ENCODE assay signal across 9 cellular contexts in genomic region chr17:64236827-64237403, GRCh38. TPM values are rescaled to one million over a fixed set of nuclear protein-coding genes. Genes with fewer than 3 reads are reported as not detected.
A peak's percentile ranks its signal among the peaks of the same experiment; 100 is the strongest.
DNase-seq lines count a peak whose midpoint lies in the region; ATAC-seq and TF ChIP-seq lines count a peak whose summit lies in the region.
"Had no signal": no experiment of that assay in that cellular context is flagged by ENCODE, and none has a peak within 500 bp of the region (broad histone marks: within the 10 kb centered on the region; RNA-seq: fewer than 3 reads in every experiment).

No MANE protein-coding gene starts in this region.

- DNase-seq in ELF-1 (ENCODE audit: low read depth, low spot score) (peak; percentile 17), MM.1S (no peak), astrocyte of the spinal cord (ENCODE audit: low read depth, low spot score) (no peak), mucosa of gallbladder (ENCODE audit: low spot score) (peak; percentile 25), sciatic nerve (ENCODE audit: low spot score) (no peak), hepatic stellate cell (ENCODE audit: low spot score) (no peak)

- H3K9me3 Mint-ChIP-seq in stimulated activated memory B cell treated with anti-CD40 and anti-IgM and Interleukin-4, amounts not matched to agents 10 μg/mL and 1 μg/mL and 100 μg/mL, for 72 hours, result no peaks in the 10 kb centered on the region

- H3K4me3 Mint-ChIP-seq in stimulated activated memory B cell treated with anti-CD40 and anti-IgM and Interleukin-4, amounts not matched to agents 10 μg/mL and 1 μg/mL and 100 μg/mL, for 72 hours, result no peak overlapping the region

- no peaks in the 10 kb centered on the region for H3F3A ChIP-seq in MM.1S (ENCODE audit: insufficient read depth, low read length)

- no peaks in the 10 kb centered on the region for H3K9me3 ChIP-seq in MM.1S (replicated peaks; ENCODE audit: insufficient read depth, low read length)
- H3K9me3 ChIP-seq: ascending aorta had no signal

- H4K20me1 ChIP-seq in MM.1S (ENCODE audit: insufficient read depth, low read length), result peaks cover 10% of the 10 kb centered on the region

- in situ Hi-C loops in astrocyte of the spinal cord (cut with HindIII; ENCODE audit: low sequenced_read_pairs), result no loop called here

- peaks cover 89% of the 10 kb centered on the region for H3K79me2 ChIP-seq in MM.1S (ENCODE audit: low read length)

- H3K27me3 Mint-ChIP-seq in stimulated activated memory B cell treated with anti-CD40 and anti-IgM and Interleukin-4, amounts not matched to agents 10 μg/mL and 1 μg/mL and 100 μg/mL, for 72 hours, result no peaks in the 10 kb centered on the region

- ATAC-seq in sciatic nerve (no peak), HG02763 (IDR thresholded peaks at IDR 0.05; ENCODE audit: unreplicated experiment) (no peak)
- ATAC-seq in stimulated activated memory B cell treated with anti-CD40 and anti-IgM and Interleukin-4, amounts not matched to agents 10 μg/mL and 1 μg/mL and 100 μg/mL, for 72 hours, result no peak

- peaks cover 25% of the 10 kb centered on the region for H3K36me3 Mint-ChIP-seq in stimulated activated memory B cell treated with anti-CD40 and anti-IgM and Interleukin-4, amounts not matched to agents 10 μg/mL and 1 μg/mL and 100 μg/mL, for 72 hours

- TF ChIP-seq CTCF in MM.1S (IDR thresholded peaks at IDR 0.05; ENCODE audit: low read length) (peak; percentile 13), astrocyte of the spinal cord (IDR thresholded peaks at IDR 0.05; ENCODE audit: low read depth, low read length) (peak; percentile 39)

- peaks cover 22% of the 10 kb centered on the region for H3K4me1 Mint-ChIP-seq in stimulated activated memory B cell treated with anti-CD40 and anti-IgM and Interleukin-4, amounts not matched to agents 10 μg/mL and 1 μg/mL and 100 μg/mL, for 72 hours

- no peaks in the 10 kb centered on the region for H3K36me3 ChIP-seq in MM.1S (replicated peaks; ENCODE audit: insufficient read depth, low read length)
- H3K36me3 ChIP-seq: ascending aorta had no signal

- no peak overlapping the region for H2AFZ ChIP-seq in MM.1S (ENCODE audit: low read length)

- no peak overlapping the region for H3K4me2 ChIP-seq in MM.1S (ENCODE audit: low read depth, low read length)

- H3K27ac Mint-ChIP-seq in stimulated activated memory B cell treated with anti-CD40 and anti-IgM and Interleukin-4, amounts not matched to agents 10 μg/mL and 1 μg/mL and 100 μg/mL, for 72 hours, result no peak overlapping the region

- no peak overlapping the region for H3K27ac ChIP-seq in MM.1S (ENCODE audit: low read length)
- H3K27ac ChIP-seq: ascending aorta had no signal

- H3K4me1 ChIP-seq in MM.1S (ENCODE audit: low read length), result no peaks in the 10 kb centered on the region

- intact Hi-C loops in sciatic nerve (cut with DNase I), result no loop called here

- H3K27me3 ChIP-seq in MM.1S (replicated peaks; ENCODE audit: insufficient read depth, low read length), result no peaks in the 10 kb centered on the region
- H3K27me3 ChIP-seq: ascending aorta had no signal

- H3K9ac ChIP-seq in MM.1S (ENCODE audit: low read length), result no peak overlapping the region

- H3K4me3 ChIP-seq in MM.1S (ENCODE audit: low read length) (no peak overlapping the region), astrocyte of the spinal cord (ENCODE audit: low read depth, low read length) (no peak overlapping the region)
- H3K4me3 ChIP-seq: ascending aorta had no signal

- H3K9me2 ChIP-seq in MM.1S (replicated peaks; ENCODE audit: insufficient read depth, low read length), result no peaks in the 10 kb centered on the region

RNA-seq across cellular contexts. Expression of gene TEX2, which starts 26.1 kb away (rescaled TPM):
- total RNA-seq in mucosa of gallbladder (74.9 TPM), sciatic nerve (39.5 TPM)

Comparison
In these comparisons a context has a peak if more than half of its experiments do, and no peak if none do; other contexts are left out.
1. DNase-seq: peak in ELF-1 (single experiment) and mucosa of gallbladder (single experiment); none in MM.1S (single experiment), astrocyte of the spinal cord (single experiment), sciatic nerve (single experiment) and hepatic stellate cell (single experiment).